In genomic region chr6:109449789-109450673, GRCh38 we compare ENCODE assay signal across 1 cellular context.
TF ChIP-seq lines count a peak whose summit lies in the region.

No MANE protein-coding gene starts in this region.

TF ChIP-seq in HCT116, 20 proteins besides CTCF, POLR2A, EP300 and RAD21:
- TF ChIP-seq SRF (IDR thresholded peaks at IDR 0.05; ENCODE audit: low read depth) (no peak), ATF3 (IDR thresholded peaks at IDR 0.05) (no peak), ELF1 (IDR thresholded peaks at IDR 0.05; ENCODE audit: borderline replicate concordance, low read depth) (no peak), REST (IDR thresholded peaks at IDR 0.05; ENCODE audit: low read depth) (no peak), SIN3A (IDR thresholded peaks at IDR 0.05; ENCODE audit: low read depth) (no peak), EZH2 (IDR thresholded peaks at IDR 0.05) (no peak), TCF7L2 (IDR thresholded peaks at IDR 0.05; ENCODE audit: borderline replicate concordance, extremely low read depth, insufficient read depth, insufficient read length) (no peak)
